Comparison of ENCODE assay signal across 1 cellular context in the genomic region with DNA sequence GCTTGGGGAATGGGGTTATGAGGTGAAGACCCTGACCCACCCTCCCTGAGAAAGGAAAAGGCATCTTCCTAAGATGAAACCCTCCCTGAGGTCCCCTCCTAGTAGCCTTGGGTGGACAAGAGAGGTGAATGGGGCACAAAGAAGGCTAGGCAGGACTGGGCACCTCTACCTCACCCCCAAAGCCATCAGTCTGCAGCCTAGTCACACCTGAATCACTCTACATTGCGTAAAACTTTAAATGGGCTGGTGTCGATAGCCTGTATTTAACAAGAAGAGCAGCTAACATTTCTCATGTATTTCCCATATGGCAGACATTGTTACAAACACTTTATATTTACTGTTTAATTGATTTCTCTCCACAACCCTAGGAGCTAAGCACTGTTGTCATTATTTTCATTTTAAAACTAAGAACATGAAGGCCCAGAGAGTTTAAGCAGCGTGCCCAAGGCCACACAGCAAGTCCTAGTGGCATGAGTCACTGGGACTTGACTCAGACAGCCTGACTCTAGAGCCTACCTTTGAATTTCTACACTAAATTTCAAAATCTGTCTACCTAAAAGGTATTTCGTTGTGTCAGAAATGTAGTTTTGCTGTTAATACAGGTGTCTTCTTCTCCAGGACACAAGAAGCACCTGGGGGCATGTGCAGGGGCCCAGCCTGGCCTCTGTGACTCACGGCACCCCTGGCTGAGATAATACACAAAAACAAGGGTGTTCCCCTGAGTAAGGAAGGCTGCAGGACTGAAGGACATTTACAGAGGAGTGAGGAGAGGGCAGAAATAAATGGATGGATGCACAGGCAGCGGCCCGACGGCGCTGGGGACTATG.
TF ChIP-seq lines count a peak whose summit lies in the region.

No MANE protein-coding gene starts in this region.

TF ChIP-seq in A549, 52 proteins besides CTCF, POLR2A, EP300 and RAD21:
- no peak for TF ChIP-seq CBX8 (IDR thresholded peaks at IDR 0.05)
- no peak for TF ChIP-seq EHF (CRISPR knock-in tag; IDR thresholded peaks at IDR 0.05)
- peak; percentile 41 for TF ChIP-seq ZFP36 (IDR thresholded peaks at IDR 0.05; ENCODE audit: borderline replicate concordance, partially characterized antibody)
- TF ChIP-seq, protein P1, sequence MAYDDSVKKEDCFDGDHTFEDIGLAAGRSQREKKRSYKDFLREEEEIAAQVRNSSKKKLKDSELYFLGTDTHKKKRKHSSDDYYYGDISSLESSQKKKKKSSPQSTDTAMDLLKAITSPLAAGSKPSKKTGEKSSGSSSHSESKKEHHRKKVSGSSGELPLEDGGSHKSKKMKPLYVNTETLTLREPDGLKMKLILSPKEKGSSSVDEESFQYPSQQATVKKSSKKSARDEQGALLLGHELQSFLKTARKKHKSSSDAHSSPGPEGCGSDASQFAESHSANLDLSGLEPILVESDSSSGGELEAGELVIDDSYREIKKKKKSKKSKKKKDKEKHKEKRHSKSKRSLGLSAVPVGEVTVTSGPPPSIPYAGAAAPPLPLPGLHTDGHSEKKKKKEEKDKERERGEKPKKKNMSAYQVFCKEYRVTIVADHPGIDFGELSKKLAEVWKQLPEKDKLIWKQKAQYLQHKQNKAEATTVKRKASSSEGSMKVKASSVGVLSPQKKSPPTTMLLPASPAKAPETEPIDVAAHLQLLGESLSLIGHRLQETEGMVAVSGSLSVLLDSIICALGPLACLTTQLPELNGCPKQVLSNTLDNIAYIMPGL (CRISPR knock-in tag; IDR thresholded peaks at IDR 0.05; ENCODE audit: borderline replicate concordance), result no peak
- no peak for TF ChIP-seq NPAS2 (CRISPR knock-in tag; IDR thresholded peaks at IDR 0.05; ENCODE audit: borderline replicate concordance)
